9 cellular contexts compared by ENCODE assay signal in the genomic region with DNA sequence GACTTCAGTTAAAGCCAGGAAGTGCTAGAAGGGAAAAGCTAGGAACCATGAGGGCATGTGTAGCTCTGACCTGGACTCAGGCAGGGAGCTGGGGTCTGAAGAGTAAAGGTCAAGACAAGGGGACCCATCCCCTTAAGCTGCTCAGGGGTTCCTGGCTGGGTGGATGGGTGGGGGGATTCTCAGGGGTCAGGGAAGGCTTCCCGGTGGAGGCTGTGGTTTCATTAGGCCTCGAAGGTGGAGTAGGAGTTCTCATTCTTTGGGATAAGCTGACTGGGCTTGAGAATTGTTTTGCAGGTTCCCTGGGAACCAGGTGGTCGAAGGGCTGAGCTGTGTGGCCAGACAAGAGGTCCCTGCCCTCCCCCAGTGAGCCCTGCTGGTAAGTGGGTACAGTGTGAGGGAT. TPM values are rescaled to one million over a fixed set of nuclear protein-coding genes. Genes with fewer than 3 reads are reported as not detected.
A peak's percentile ranks its signal among the peaks of the same experiment; 100 is the strongest.
DNase-seq lines count a peak whose midpoint lies in the region; ATAC-seq, FAIRE-seq and TF ChIP-seq lines count a peak whose summit lies in the region.
"Had no signal": no experiment of that assay in that cellular context is flagged by ENCODE, and none has a peak within 500 bp of the region (broad histone marks: within the 10 kb centered on the region; RNA-seq: fewer than 3 reads in every experiment).

No MANE protein-coding gene starts in this region.

- peak overlapping the region; percentile 51 for H3K4me3 Mint-ChIP-seq in activated T-helper 1 cell treated with anti-CD3 and anti-CD28 coated beads, Interleukin-12 subunit alpha, Interleukin-12 subunit beta, Interleukin-2, Interleukin-4 antibody, amounts not matched to agents 30 ng/mL and 10 ng/mL and 1 ng/mL, durations not matched to agents 14 hours and 24 hours and 36 hours
- H3K4me3 Mint-ChIP-seq in stimulated activated memory B cell treated with anti-CD40 and anti-IgM and Interleukin-4, amounts not matched to agents 10 μg/mL and 1 μg/mL and 100 μg/mL, for 72 hours, result no peak overlapping the region

- no peak overlapping the region for H2AFZ ChIP-seq in keratinocyte (ENCODE audit: control insufficient read depth, low read length)

- ATAC-seq in stimulated activated memory B cell treated with anti-CD40 and anti-IgM and Interleukin-4, amounts not matched to agents 10 μg/mL and 1 μg/mL and 100 μg/mL, for 72 hours, result no peak
- ATAC-seq in GM19463 (IDR thresholded peaks at IDR 0.05; ENCODE audit: unreplicated experiment), result no peak
- ATAC-seq: right lobe of liver had no signal

- no peaks in the 10 kb centered on the region for H3K9me3 Mint-ChIP-seq in activated T-helper 1 cell treated with anti-CD3 and anti-CD28 coated beads, Interleukin-12 subunit alpha, Interleukin-12 subunit beta, Interleukin-2, Interleukin-4 antibody, amounts not matched to agents 30 ng/mL and 10 ng/mL and 1 ng/mL, durations not matched to agents 14 hours and 24 hours and 36 hours
- no peaks in the 10 kb centered on the region for H3K9me3 Mint-ChIP-seq in stimulated activated memory B cell treated with anti-CD40 and anti-IgM and Interleukin-4, amounts not matched to agents 10 μg/mL and 1 μg/mL and 100 μg/mL, for 72 hours

- dilution Hi-C loops in keratinocyte (cut with MboI; ENCODE audit: extremely low pct_ligation_motif_present, low sequenced_read_pairs), result no loop called here

- no peak overlapping the region for H3K27ac ChIP-seq in keratinocyte (ENCODE audit: control insufficient read depth, insufficient read depth, low read length)

- H3K9ac ChIP-seq in keratinocyte (ENCODE audit: control insufficient read depth, extremely low read depth, insufficient read depth, low read length), result no peak overlapping the region

- intact Hi-C loops in activated T-helper 1 cell treated with anti-CD3 and anti-CD28 coated beads, Interleukin-12 subunit alpha, Interleukin-12 subunit beta, Interleukin-2, Interleukin-4 antibody, amounts not matched to agents 30 ng/mL and 10 ng/mL and 1 ng/mL, durations not matched to agents 14 hours and 24 hours and 36 hours (cut with micrococcal nuclease), result loop anchor here (10.0 kb wide), 3 partner anchors 390 to 630 kb away; partner anchors contain the start of genes DESI1, SNU13, TOB2 and XRCC6

- H3K9me1 ChIP-seq in keratinocyte (ENCODE audit: control insufficient read depth, extremely low read depth, insufficient read depth, low read length), result no peaks in the 10 kb centered on the region

- peaks cover under 1% of the 10 kb centered on the region for H3K79me2 ChIP-seq in keratinocyte (ENCODE audit: control insufficient read depth, insufficient read depth, low read length)

- DNase-seq in GM12891 (ENCODE audit: insufficient read length, low spot score) (no peak), keratinocyte (ENCODE audit: low read depth, low spot score) (no peak), NCI-H1694 (lab: John Stamatoyannopoulos, UW) (no peak), glomerular visceral epithelial cell (ENCODE audit: extremely low spot score) (no peak)
- DNase-seq in activated T-helper 1 cell treated with anti-CD3 and anti-CD28 coated beads, Interleukin-12 subunit alpha, Interleukin-12 subunit beta, Interleukin-2, Interleukin-4 antibody, amounts not matched to agents 30 ng/mL and 10 ng/mL and 1 ng/mL, durations not matched to agents 14 hours and 24 hours and 36 hours (ENCODE audit: low spot score), result no peak
- DNase-seq: NCI-H774 had no signal

- FAIRE-seq in GM12891 (lab: Jason Lieb, UNC), result peak; percentile 41
- FAIRE-seq in keratinocyte (lab: Jason Lieb, UNC), result no peak

- H3K36me3 ChIP-seq in keratinocyte (ENCODE audit: control insufficient read depth in 2 of 2, extremely low read depth in 1 of 2, insufficient read depth in 2 of 2, low read length in 2 of 2), result peaks cover 0 to 2% of the 10 kb centered on the region in 2 experiments
- H3K36me3 ChIP-seq: right lobe of liver had no signal

- peaks cover 3% of the 10 kb centered on the region for H3K9me3 ChIP-seq in keratinocyte (ENCODE audit: control insufficient read depth, low read depth, low read length)
- H3K9me3 ChIP-seq: right lobe of liver had no signal

- H3K4me1 Mint-ChIP-seq in activated T-helper 1 cell treated with anti-CD3 and anti-CD28 coated beads, Interleukin-12 subunit alpha, Interleukin-12 subunit beta, Interleukin-2, Interleukin-4 antibody, amounts not matched to agents 30 ng/mL and 10 ng/mL and 1 ng/mL, durations not matched to agents 14 hours and 24 hours and 36 hours (ENCODE audit: low read depth), result peaks cover 41% of the 10 kb centered on the region
- H3K4me1 Mint-ChIP-seq in stimulated activated memory B cell treated with anti-CD40 and anti-IgM and Interleukin-4, amounts not matched to agents 10 μg/mL and 1 μg/mL and 100 μg/mL, for 72 hours, result peaks cover 39% of the 10 kb centered on the region

- TF ChIP-seq POLR2A in GM12891 (IDR thresholded peaks at IDR 0.05; ENCODE audit: low read depth, low read length), result no peak

- TF ChIP-seq CTCF in keratinocyte (optimal IDR thresholded peaks at IDR 0.05 in 1 of 3, IDR thresholded peaks at IDR 0.05 in 1 of 3, conservative IDR thresholded peaks at IDR 0.05 in 1 of 3; ENCODE audit: extremely low read depth in 1 of 3, insufficient read depth in 2 of 3, low read length in 3 of 3), result no peak

- peak overlapping the region; percentile 57 for H3K27ac Mint-ChIP-seq in activated T-helper 1 cell treated with anti-CD3 and anti-CD28 coated beads, Interleukin-12 subunit alpha, Interleukin-12 subunit beta, Interleukin-2, Interleukin-4 antibody, amounts not matched to agents 30 ng/mL and 10 ng/mL and 1 ng/mL, durations not matched to agents 14 hours and 24 hours and 36 hours
- H3K27ac Mint-ChIP-seq in stimulated activated memory B cell treated with anti-CD40 and anti-IgM and Interleukin-4, amounts not matched to agents 10 μg/mL and 1 μg/mL and 100 μg/mL, for 72 hours, result peak overlapping the region; percentile 80

- no peaks in the 10 kb centered on the region for H4K20me1 ChIP-seq in keratinocyte (ENCODE audit: control insufficient read depth, extremely low read depth, insufficient read depth, low read length)

- H3K4me2 ChIP-seq in keratinocyte (ENCODE audit: control insufficient read depth, extremely low read depth, insufficient read depth, low read depth, low read length), result peak overlapping the region; percentile 66

- H3K27me3 Mint-ChIP-seq in activated T-helper 1 cell treated with anti-CD3 and anti-CD28 coated beads, Interleukin-12 subunit alpha, Interleukin-12 subunit beta, Interleukin-2, Interleukin-4 antibody, amounts not matched to agents 30 ng/mL and 10 ng/mL and 1 ng/mL, durations not matched to agents 14 hours and 24 hours and 36 hours (ENCODE audit: insufficient read depth), result peaks cover 2% of the 10 kb centered on the region
- H3K27me3 Mint-ChIP-seq in stimulated activated memory B cell treated with anti-CD40 and anti-IgM and Interleukin-4, amounts not matched to agents 10 μg/mL and 1 μg/mL and 100 μg/mL, for 72 hours, result no peaks in the 10 kb centered on the region

- no peaks in the 10 kb centered on the region for H3K27me3 ChIP-seq in keratinocyte (ENCODE audit: control insufficient read depth, extremely low read depth, insufficient read depth, low read length)
- H3K27me3 ChIP-seq: right lobe of liver had no signal

- peaks cover 17% of the 10 kb centered on the region for H3K4me1 ChIP-seq in keratinocyte (ENCODE audit: control insufficient read depth, extremely low read depth, insufficient read depth, low read length)

- no peaks in the 10 kb centered on the region for H3K36me3 Mint-ChIP-seq in activated T-helper 1 cell treated with anti-CD3 and anti-CD28 coated beads, Interleukin-12 subunit alpha, Interleukin-12 subunit beta, Interleukin-2, Interleukin-4 antibody, amounts not matched to agents 30 ng/mL and 10 ng/mL and 1 ng/mL, durations not matched to agents 14 hours and 24 hours and 36 hours (ENCODE audit: low read depth)
- H3K36me3 Mint-ChIP-seq in stimulated activated memory B cell treated with anti-CD40 and anti-IgM and Interleukin-4, amounts not matched to agents 10 μg/mL and 1 μg/mL and 100 μg/mL, for 72 hours, result no peaks in the 10 kb centered on the region

- H3K4me3 ChIP-seq in keratinocyte (ENCODE audit: control insufficient read depth in 2 of 3, extremely low read depth in 1 of 3, insufficient read depth in 2 of 3, low read depth in 1 of 3, low read length in 3 of 3), result peak overlapping the region in 1 of 3 experiments; percentile 54

RNA-seq across cellular contexts. Expression of gene PHETA2, which starts 1.2 kb away (rescaled TPM):
- 0.85 TPM for polyA plus RNA-seq in GM12891 (2012; ENCODE audit: low read depth, missing spikeins)
- 5.6 and 5.9 TPM in 2 replicates for total RNA-seq in activated T-helper 1 cell treated with anti-CD3 and anti-CD28 coated beads, Interleukin-12 subunit alpha, Interleukin-12 subunit beta, Interleukin-2, Interleukin-4 antibody, amounts not matched to agents 30 ng/mL and 10 ng/mL and 1 ng/mL, durations not matched to agents 14 hours and 24 hours and 36 hours
- polyA plus RNA-seq in keratinocyte, result 0.80 to 2.2 TPM (median 1.4 TPM) in 3 replicates
- polyA plus RNA-seq in keratinocyte (2011; ENCODE audit: low read depth), result 0.19 TPM
- polyA plus RNA-seq in keratinocyte (2011; cell fraction: cytosol; rRNA removed), result 0.55 and 0.96 TPM in 2 replicates
- polyA plus RNA-seq in keratinocyte (2011; cell fraction: nucleus; rRNA removed), result 1.4 and 2.1 TPM in 2 replicates
- polyA plus RNA-seq in keratinocyte (2012; ENCODE audit: low replicate concordance), result 1.2 and 1.6 TPM in 2 replicates
- 0.42 to 1.7 TPM (median 0.49 TPM) in 3 replicates for polyA minus RNA-seq in keratinocyte
- polyA minus RNA-seq in keratinocyte (2011; cell fraction: cytosol; rRNA and poly(A)+ RNA removed), result 1.2 TPM
- 0.47 and 0.63 TPM in 2 replicates for polyA minus RNA-seq in keratinocyte (2011; cell fraction: nucleus; rRNA and poly(A)+ RNA removed)

RNA-seq across cellular contexts. Expression of gene SMDT1, which starts 4.2 kb away (rescaled TPM):
- 125 TPM for polyA plus RNA-seq in GM12891 (2012; ENCODE audit: low read depth, missing spikeins)
- 53.9 and 58.2 TPM in 2 replicates for total RNA-seq in activated T-helper 1 cell treated with anti-CD3 and anti-CD28 coated beads, Interleukin-12 subunit alpha, Interleukin-12 subunit beta, Interleukin-2, Interleukin-4 antibody, amounts not matched to agents 30 ng/mL and 10 ng/mL and 1 ng/mL, durations not matched to agents 14 hours and 24 hours and 36 hours
- 21.1 to 30.0 TPM (median 21.6 TPM) in 3 replicates for polyA plus RNA-seq in keratinocyte
- 10.3 TPM for polyA plus RNA-seq in keratinocyte (2011; ENCODE audit: low read depth)
- 21.5 and 33.2 TPM in 2 replicates for polyA plus RNA-seq in keratinocyte (2011; cell fraction: cytosol; rRNA removed)
- 9.5 TPM in 2 replicates for polyA plus RNA-seq in keratinocyte (2011; cell fraction: nucleus; rRNA removed)
- 50.4 and 51.3 TPM in 2 replicates for polyA plus RNA-seq in keratinocyte (2012; ENCODE audit: low replicate concordance)
- polyA minus RNA-seq in keratinocyte, result 3.6 to 4.5 TPM (median 3.7 TPM) in 3 replicates
- 4.8 TPM for polyA minus RNA-seq in keratinocyte (2011; cell fraction: cytosol; rRNA and poly(A)+ RNA removed)
- polyA minus RNA-seq in keratinocyte (2011; cell fraction: nucleus; rRNA and poly(A)+ RNA removed), result 1.0 and 2.1 TPM in 2 replicates

RNA-seq across cellular contexts. Expression of gene NAGA, which starts 4.7 kb away (rescaled TPM):
- polyA plus RNA-seq in GM12891 (2012; ENCODE audit: low read depth, missing spikeins), result 13.8 TPM
- 30.5 and 30.9 TPM in 2 replicates for total RNA-seq in activated T-helper 1 cell treated with anti-CD3 and anti-CD28 coated beads, Interleukin-12 subunit alpha, Interleukin-12 subunit beta, Interleukin-2, Interleukin-4 antibody, amounts not matched to agents 30 ng/mL and 10 ng/mL and 1 ng/mL, durations not matched to agents 14 hours and 24 hours and 36 hours
- polyA plus RNA-seq in keratinocyte, result 17.0 to 20.9 TPM (median 20.5 TPM) in 3 replicates
- polyA plus RNA-seq in keratinocyte (2011; ENCODE audit: low read depth), result 1.00 TPM
- polyA plus RNA-seq in keratinocyte (2011; cell fraction: cytosol; rRNA removed), result 8.8 and 10.4 TPM in 2 replicates
- polyA plus RNA-seq in keratinocyte (2011; cell fraction: nucleus; rRNA removed), result 20.9 and 26.2 TPM in 2 replicates
- polyA plus RNA-seq in keratinocyte (2012; ENCODE audit: low replicate concordance), result 4.6 and 16.5 TPM in 2 replicates
- 23.7 to 38.9 TPM (median 28.4 TPM) in 3 replicates for polyA minus RNA-seq in keratinocyte
- 19.2 TPM for polyA minus RNA-seq in keratinocyte (2011; cell fraction: cytosol; rRNA and poly(A)+ RNA removed)
- 23.7 and 27.8 TPM in 2 replicates for polyA minus RNA-seq in keratinocyte (2011; cell fraction: nucleus; rRNA and poly(A)+ RNA removed)

RNA-seq across cellular contexts. Expression of gene NDUFA6, which starts 15.3 kb away (rescaled TPM):
- polyA plus RNA-seq in GM12891 (2012; ENCODE audit: low read depth, missing spikeins), result 112 TPM
- 81.6 and 85.8 TPM in 2 replicates for total RNA-seq in activated T-helper 1 cell treated with anti-CD3 and anti-CD28 coated beads, Interleukin-12 subunit alpha, Interleukin-12 subunit beta, Interleukin-2, Interleukin-4 antibody, amounts not matched to agents 30 ng/mL and 10 ng/mL and 1 ng/mL, durations not matched to agents 14 hours and 24 hours and 36 hours
- 46.3 to 86.7 TPM (median 54.6 TPM) in 3 replicates for polyA plus RNA-seq in keratinocyte
- polyA plus RNA-seq in keratinocyte (2011; ENCODE audit: low read depth), result 103 TPM
- 46.7 and 55.7 TPM in 2 replicates for polyA plus RNA-seq in keratinocyte (2011; cell fraction: cytosol; rRNA removed)
- polyA plus RNA-seq in keratinocyte (2011; cell fraction: nucleus; rRNA removed), result 20.8 and 24.3 TPM in 2 replicates
- 75.3 and 79.5 TPM in 2 replicates for polyA plus RNA-seq in keratinocyte (2012; ENCODE audit: low replicate concordance)
- 13.2 to 14.5 TPM (median 13.7 TPM) in 3 replicates for polyA minus RNA-seq in keratinocyte
- 17.1 TPM for polyA minus RNA-seq in keratinocyte (2011; cell fraction: cytosol; rRNA and poly(A)+ RNA removed)
- 4.5 and 6.6 TPM in 2 replicates for polyA minus RNA-seq in keratinocyte (2011; cell fraction: nucleus; rRNA and poly(A)+ RNA removed)

RNA-seq across cellular contexts. Expression of gene CYP2D6, which starts 55.3 kb away (rescaled TPM):
- polyA plus RNA-seq in GM12891 (2012; ENCODE audit: low read depth, missing spikeins), result 1.1 TPM
- total RNA-seq in activated T-helper 1 cell treated with anti-CD3 and anti-CD28 coated beads, Interleukin-12 subunit alpha, Interleukin-12 subunit beta, Interleukin-2, Interleukin-4 antibody, amounts not matched to agents 30 ng/mL and 10 ng/mL and 1 ng/mL, durations not matched to agents 14 hours and 24 hours and 36 hours, result 4.1 and 4.6 TPM in 2 replicates
- 0.74 to 2.8 TPM (median 0.81 TPM) in 3 replicates for polyA plus RNA-seq in keratinocyte
- 0.81 TPM for polyA plus RNA-seq in keratinocyte (2011; ENCODE audit: low read depth)
- 0.18 and 0.35 TPM in 2 replicates for polyA plus RNA-seq in keratinocyte (2011; cell fraction: cytosol; rRNA removed)
- 11.0 and 13.8 TPM in 2 replicates for polyA plus RNA-seq in keratinocyte (2011; cell fraction: nucleus; rRNA removed)
- polyA plus RNA-seq in keratinocyte (2012; ENCODE audit: low replicate concordance), result 0.45 and 4.0 TPM in 2 replicates
- polyA minus RNA-seq in keratinocyte, result 1.5 to 5.3 TPM (median 3.2 TPM) in 3 replicates
- not detected for polyA minus RNA-seq in keratinocyte (2011; cell fraction: cytosol; rRNA and poly(A)+ RNA removed)
- 3.2 and 4.4 TPM in 2 replicates for polyA minus RNA-seq in keratinocyte (2011; cell fraction: nucleus; rRNA and poly(A)+ RNA removed)
